ENCODE assay signal across 8 cellular contexts in genomic region chr14:72948481-72949138, GRCh38. TPM values are rescaled to one million over a fixed set of nuclear protein-coding genes. Genes with fewer than 3 reads are reported as not detected.
A peak's percentile ranks its signal among the peaks of the same experiment; 100 is the strongest.
DNase-seq lines count a peak whose midpoint lies in the region; ATAC-seq and TF ChIP-seq lines count a peak whose summit lies in the region.

No MANE protein-coding gene starts in this region.

- H3K4me1 Mint-ChIP-seq in activated T-cell treated with anti-CD3 and anti-CD28 coated beads, Interleukin-2, amount 50 U/mL, for 4 hours (ENCODE audit: low read depth) = no peaks in the 10 kb centered on the region

- no peak overlapping the region for H3K4me3 ChIP-seq in AG09309 (ENCODE audit: control insufficient read depth, low read depth, low read length)
- no peak overlapping the region for H3K4me3 ChIP-seq in OCI-LY7 (ENCODE audit: low read depth, low read length, poor library complexity, severe bottlenecking)
- H3K4me3 ChIP-seq in fibroblast of mammary gland (ENCODE audit: control insufficient read depth, low read depth, low read length) = no peak overlapping the region
- no peak overlapping the region for H3K4me3 ChIP-seq in neuronal stem cell (ENCODE audit: low read length in 2 of 2)
- no peak overlapping the region for H3K4me3 ChIP-seq in testis

- peaks cover 41% of the 10 kb centered on the region for H3K36me3 Mint-ChIP-seq in activated T-cell treated with anti-CD3 and anti-CD28 coated beads, Interleukin-2, amount 50 U/mL, for 4 hours (ENCODE audit: insufficient read depth)

- no TSS peak for BruUV-seq in OCI-LY7 (replicated peaks; lab: Mats Ljungman, UMichigan)

- no peak overlapping the region for H2BK5ac ChIP-seq in neuronal stem cell (ENCODE audit: low read length)

- POLR2A ChIA-PET in OCI-LY7 (lab: Charles Lee) = interaction anchor here (0.6 kb wide), 1 partner anchor 906 kb away, joined by 3 read pairs; no protein-coding TSS in a partner anchor

- H4K91ac ChIP-seq in neuronal stem cell (ENCODE audit: low read depth, low read length, poor library complexity) = no peak overlapping the region

- TF ChIP-seq CTCF in AG09309 (IDR thresholded peaks at IDR 0.05; ENCODE audit: control insufficient read depth, insufficient read depth, low read depth, low read length, missing control alignments) (peak; percentile 83), OCI-LY7 (conservative IDR thresholded peaks at IDR 0.05; ENCODE audit: low read length) (peak; percentile 99), fibroblast of mammary gland (conservative IDR thresholded peaks at IDR 0.05; ENCODE audit: control insufficient read depth, insufficient read depth, low read depth, low read length) (peak; percentile 90), testis (IDR thresholded peaks at IDR 0.05) (peak; percentile 79 to 94 (median 93))

- H3K23ac ChIP-seq in neuronal stem cell (ENCODE audit: low read depth, low read length, poor library complexity) = no peak overlapping the region

- H3K9ac ChIP-seq in neuronal stem cell (ENCODE audit: low read depth, low read length, poor library complexity) = no peak overlapping the region

- H2BK120ac ChIP-seq in neuronal stem cell (ENCODE audit: low read depth, low read length) = no peak overlapping the region

- no CpG with 5 or more reads among the region's 5 CpGs for WGBS in neuronal stem cell (ENCODE audit: extremely low coverage in 2 of 2, insufficient read length in 2 of 2, insufficient replicate concordance in 1 of 2), 2 donors
- 43 to 46% methylated on average over 5 of the region's 5 CpGs for WGBS in testis, 2 donors

- CTCF ChIA-PET in OCI-LY7 (lab: Charles Lee; ENCODE audit: unreplicated experiment) = interaction anchor here (0.5 to 1.0 kb wide), 2 partner anchors 188 to 434 kb away, joined by 3 to 4 read pairs; partner anchors contain the start of gene PSEN1

- H2AFZ ChIP-seq in OCI-LY7 (ENCODE audit: low read length) = no peak overlapping the region
- no peak overlapping the region for H2AFZ ChIP-seq in neuronal stem cell (ENCODE audit: low read length)

- H3K4ac ChIP-seq in neuronal stem cell (ENCODE audit: low read length) = no peak overlapping the region

- H3K79me2 ChIP-seq in OCI-LY7 (ENCODE audit: insufficient read depth, low read depth, low read length) = no peaks in the 10 kb centered on the region

- no peaks in the 10 kb centered on the region for H3K9me3 ChIP-seq in OCI-LY7 (ENCODE audit: low read length)
- H3K9me3 ChIP-seq in neuronal stem cell (replicated peaks in 1 of 2; ENCODE audit: control insufficient read depth in 2 of 2, insufficient read depth in 1 of 2, low read depth in 1 of 2, low read length in 2 of 2) = no peaks in the 10 kb centered on the region
- no peaks in the 10 kb centered on the region for H3K9me3 ChIP-seq in testis

- H3K14ac ChIP-seq in neuronal stem cell (ENCODE audit: low read length) = no peak overlapping the region

- no peak for ATAC-seq in activated T-cell treated with anti-CD3 and anti-CD28 coated beads, Interleukin-2, amount 50 U/mL, for 4 hours

- H3K27me3 Mint-ChIP-seq in activated T-cell treated with anti-CD3 and anti-CD28 coated beads, Interleukin-2, amount 50 U/mL, for 4 hours (ENCODE audit: low read depth) = no peaks in the 10 kb centered on the region

- intact Hi-C loops in OCI-LY7 (cut with micrococcal nuclease; ENCODE audit: unreplicated experiment) = loop anchor here (2.0 kb wide), 1 partner anchor 432 kb away; no protein-coding TSS in a partner anchor
- intact Hi-C loops in testis (cut with DNase I; ENCODE audit: low total_unique reads) = no loop called here

- no peak overlapping the region for H2BK15ac ChIP-seq in neuronal stem cell (ENCODE audit: low read length)

- H3K4me1 ChIP-seq in OCI-LY7 (ENCODE audit: insufficient read depth, low read length, poor library complexity, severe bottlenecking) = no peaks in the 10 kb centered on the region
- H3K4me1 ChIP-seq in neuronal stem cell (ENCODE audit: control insufficient read depth in 2 of 2, insufficient read depth in 1 of 2, low read depth in 1 of 2, low read length in 2 of 2) = no peaks in the 10 kb centered on the region
- H3K4me1 ChIP-seq in testis = no peaks in the 10 kb centered on the region

- H3K36me3 ChIP-seq in OCI-LY7 (ENCODE audit: insufficient read depth, low read length) (peaks cover 72% of the 10 kb centered on the region), neuronal stem cell (replicated peaks in 1 of 2; ENCODE audit: control insufficient read depth in 2 of 2, insufficient read depth in 2 of 2, low read length in 2 of 2) (peaks cover 1 to 5% of the 10 kb centered on the region in 2 donors), testis (ENCODE audit: low read depth, missing control alignments) (no peaks in the 10 kb centered on the region)

- H3K27ac ChIP-seq in OCI-LY7 (ENCODE audit: low read depth, low read length, poor library complexity, severe bottlenecking) = no peak overlapping the region
- H3K27ac ChIP-seq in neuronal stem cell (replicated peaks; ENCODE audit: low read length) = no peak overlapping the region
- H3K27ac ChIP-seq in testis = no peak overlapping the region

- H3K79me1 ChIP-seq in neuronal stem cell (ENCODE audit: low read depth, low read length) = no peaks in the 10 kb centered on the region

- no peak overlapping the region for H2AK5ac ChIP-seq in neuronal stem cell (ENCODE audit: low read depth, low read length)

- no peaks in the 10 kb centered on the region for H3K9me2 ChIP-seq in OCI-LY7 (ENCODE audit: insufficient read depth, low read length)

- no peak for TF ChIP-seq POLR2A in testis (IDR thresholded peaks at IDR 0.05)

- no peaks in the 10 kb centered on the region for H4K20me1 ChIP-seq in OCI-LY7 (ENCODE audit: insufficient read depth, low read length)

- DNase-seq in AG09309 (ENCODE audit: low read depth) = peak; percentile 33
- peak; percentile 48 for DNase-seq in GM19240 (ENCODE audit: insufficient read length, low spot score)
- DNase-seq in OCI-LY7 (ENCODE audit: low spot score) = peak; percentile 61
- DNase-seq in activated T-cell treated with anti-CD3 and anti-CD28 coated beads, Interleukin-2, amount 50 U/mL, for 4 hours = peak; percentile 60
- DNase-seq in fibroblast of mammary gland (ENCODE audit: low read depth) = peak; percentile 63
- peak; percentile 61 for DNase-seq in neuronal stem cell (ENCODE audit: low spot score)
- peak; percentile 91 for DNase-seq in testis
- no peak for DNase-seq in NCI-H128 (lab: John Stamatoyannopoulos, UW; ENCODE audit: unreplicated experiment)

- no peak overlapping the region for H2BK12ac ChIP-seq in neuronal stem cell (ENCODE audit: low read length)

- H3K4me2 ChIP-seq in OCI-LY7 (ENCODE audit: low read length) (no peak overlapping the region), neuronal stem cell (ENCODE audit: insufficient read depth, low read length, poor library complexity, severe bottlenecking) (no peak overlapping the region)

- no peak overlapping the region for H3K18ac ChIP-seq in neuronal stem cell (ENCODE audit: low read length)

- no peaks in the 10 kb centered on the region for H3K9me3 Mint-ChIP-seq in activated T-cell treated with anti-CD3 and anti-CD28 coated beads, Interleukin-2, amount 50 U/mL, for 4 hours

- H3K27me3 ChIP-seq in neuronal stem cell (ENCODE audit: control insufficient read depth in 3 of 3, insufficient read depth in 3 of 3, low read depth in 1 of 3, low read length in 3 of 3) (no peaks in the 10 kb centered on the region), testis (no peaks in the 10 kb centered on the region)

- H3K4me3 Mint-ChIP-seq in activated T-cell treated with anti-CD3 and anti-CD28 coated beads, Interleukin-2, amount 50 U/mL, for 4 hours = no peak overlapping the region

- H4K8ac ChIP-seq in neuronal stem cell (ENCODE audit: low read depth, low read length) = no peak overlapping the region

RNA-seq across cellular contexts. Expression of gene DCAF4, which starts 22.3 kb away (rescaled TPM):
- 31.1 and 37.5 TPM in 2 replicates for total RNA-seq in OCI-LY7 (2014; rRNA removed; shearing (Covaris generic))
- total RNA-seq in OCI-LY7 (2022) = 45.9 and 48.8 TPM in 2 replicates
- total RNA-seq in activated T-cell treated with anti-CD3 and anti-CD28 coated beads, Interleukin-2, amount 50 U/mL, for 4 hours = 10 to 100 TPM; 29.7 to 39.2 (median 34.0) TPM
- 9.9 TPM for polyA plus RNA-seq in neuronal stem cell (2013, experiment 1 of 2)
- polyA plus RNA-seq in neuronal stem cell (2013, experiment 2 of 2) = 9.8 TPM
- total RNA-seq in testis = 10 to 100 TPM; 35.6 to 38.0 TPM
- 19.2 TPM for polyA plus RNA-seq in testis (ENCODE audit: insufficient read depth, low read depth, low replicate concordance)

RNA-seq across cellular contexts. Expression of gene DPF3, which starts 54.7 kb away (rescaled TPM):
- total RNA-seq in OCI-LY7 (2014; rRNA removed; shearing (Covaris generic)) = not detected in 2 replicates
- total RNA-seq in OCI-LY7 (2022) (0.42 and 0.55 TPM in 2 replicates), testis (10 to 100 TPM; 14.6 to 41.6 TPM)
- under 1 TPM; 0.48 to 0.95 (median 0.71) TPM for total RNA-seq in activated T-cell treated with anti-CD3 and anti-CD28 coated beads, Interleukin-2, amount 50 U/mL, for 4 hours
- 0.07 TPM for polyA plus RNA-seq in neuronal stem cell (2013, experiment 1 of 2)
- 0.07 TPM for polyA plus RNA-seq in neuronal stem cell (2013, experiment 2 of 2)
- polyA plus RNA-seq in testis (ENCODE audit: insufficient read depth, low read depth, low replicate concordance) = 26.4 TPM

Comparison
In these comparisons a context has a peak if more than half of its experiments do, and no peak if none do; other contexts are left out.
1. RNA of gene DPF3, which starts 54.7 kb away (total RNA-seq): 14.6 to 41.6 TPM in testis; 0.48 to 0.95 TPM in activated T-cell treated with anti-CD3 and anti-CD28 coated beads, Interleukin-2, amount 50 U/mL, for 4 hours and 0.42 to 0.55 TPM in OCI-LY7; every median in the first group is over 4 times any median in the second.
2. Peak in every context shown above with its lines, with median percentiles within 50 percentile points of each other: CTCF ChIP-seq.